In genomic region chr20:41249781-41250281, GRCh38 we compare ENCODE assay signal across 9 cellular contexts.
A peak's percentile ranks its signal among the peaks of the same experiment; 100 is the strongest.
DNase-seq lines count a peak whose midpoint lies in the region; ATAC-seq, FAIRE-seq and TF ChIP-seq lines count a peak whose summit lies in the region.
"Had no signal": no experiment of that assay in that cellular context is flagged by ENCODE, and none has a peak within 500 bp of the region (broad histone marks: within the 10 kb centered on the region; RNA-seq: fewer than 3 reads in every experiment).

No MANE protein-coding gene starts in this region.

- H3K9me1 ChIP-seq in keratinocyte (ENCODE audit: control insufficient read depth, extremely low read depth, insufficient read depth, low read length) = no peaks in the 10 kb centered on the region

- H3K79me2 ChIP-seq in keratinocyte (ENCODE audit: control insufficient read depth, insufficient read depth, low read length) = no peaks in the 10 kb centered on the region

- no peak overlapping the region for H2AFZ ChIP-seq in keratinocyte (ENCODE audit: control insufficient read depth, low read length)

- TF ChIP-seq POLR2A in body of pancreas (IDR thresholded peaks at IDR 0.05) (no peak), testis (IDR thresholded peaks at IDR 0.05) (no peak)

- no peak overlapping the region for H3K9ac ChIP-seq in keratinocyte (ENCODE audit: control insufficient read depth, extremely low read depth, insufficient read depth, low read length)

- DNase-seq in BE2C (peak; percentile 21), body of pancreas (no peak), keratinocyte (ENCODE audit: low read depth, low spot score) (no peak), testis (no peak), KG1 (lab: John Stamatoyannopoulos, UW) (no peak), putamen (ENCODE audit: low spot score) (no peak)
- no peak for DNase-seq in effector CD8-positive, alpha-beta T cell (lab: John Stamatoyannopoulos, UW)

- no peak for TF ChIP-seq EP300 in Ishikawa (IDR thresholded peaks at IDR 0.05; ENCODE audit: borderline replicate concordance)

- ATAC-seq in body of pancreas = no peak

- dilution Hi-C loops in keratinocyte (cut with MboI; ENCODE audit: extremely low pct_ligation_motif_present, low sequenced_read_pairs) = no loop called here

- H3K36me3 ChIP-seq in BE2C = no peaks in the 10 kb centered on the region
- H3K36me3 ChIP-seq in body of pancreas (replicated peaks in 1 of 2; ENCODE audit: insufficient read depth in 1 of 2, low read depth in 2 of 2) = no peaks in the 10 kb centered on the region
- no peaks in the 10 kb centered on the region for H3K36me3 ChIP-seq in keratinocyte (ENCODE audit: control insufficient read depth in 2 of 2, extremely low read depth in 1 of 2, insufficient read depth in 2 of 2, low read length in 2 of 2)
- H3K36me3 ChIP-seq in testis (ENCODE audit: low read depth, missing control alignments) = no peaks in the 10 kb centered on the region

- H3K4me1 ChIP-seq in BE2C = no peaks in the 10 kb centered on the region
- peaks cover 30% of the 10 kb centered on the region for H3K4me1 ChIP-seq in body of pancreas
- peaks cover 16% of the 10 kb centered on the region for H3K4me1 ChIP-seq in keratinocyte (ENCODE audit: control insufficient read depth, extremely low read depth, insufficient read depth, low read length)
- H3K4me1 ChIP-seq in testis = peaks cover 37% of the 10 kb centered on the region

- H4K20me1 ChIP-seq in keratinocyte (ENCODE audit: control insufficient read depth, extremely low read depth, insufficient read depth, low read length) = no peaks in the 10 kb centered on the region

- intact Hi-C loops in body of pancreas (cut with DNase I) (no loop called here), testis (cut with DNase I; ENCODE audit: low total_unique reads) (loop anchor here (5.0 kb wide), 1 partner anchor 67 kb away; the partner anchor contains the start of gene ZHX3)

- peak; percentile 18; the same call in 1 of the 2 replicates for TF ChIP-seq RAD21 in Ishikawa (IDR thresholded peaks at IDR 0.05; ENCODE audit: low read depth)

- 63 to 79% methylated on average over 4 of the region's 4 CpGs for WGBS in body of pancreas, 2 donors
- WGBS in testis, 2 donors = 50 to 54% methylated on average over 4 of the region's 4 CpGs

- H3K27ac ChIP-seq in body of pancreas (peak overlapping the region; percentile 11 to 72 (median 46)), keratinocyte (ENCODE audit: control insufficient read depth, insufficient read depth, low read length) (peak overlapping the region; percentile 56), testis (peak overlapping the region; percentile 73 to 89)

- H3K9me3 ChIP-seq in BE2C = no peaks in the 10 kb centered on the region
- no peaks in the 10 kb centered on the region for H3K9me3 ChIP-seq in body of pancreas
- H3K9me3 ChIP-seq in keratinocyte (ENCODE audit: control insufficient read depth, low read depth, low read length) = no peaks in the 10 kb centered on the region
- no peaks in the 10 kb centered on the region for H3K9me3 ChIP-seq in testis

- H3K4me2 ChIP-seq in keratinocyte (ENCODE audit: control insufficient read depth, extremely low read depth, insufficient read depth, low read depth, low read length) = peak overlapping the region; percentile 58

- H3K27me3 ChIP-seq in BE2C (no peaks in the 10 kb centered on the region), body of pancreas (no peaks in the 10 kb centered on the region), keratinocyte (ENCODE audit: control insufficient read depth, extremely low read depth, insufficient read depth, low read length) (no peaks in the 10 kb centered on the region), testis (no peaks in the 10 kb centered on the region)

- peak; percentile 34 for TF ChIP-seq CTCF in BE2C (IDR thresholded peaks at IDR 0.05; ENCODE audit: low read depth, low read length)
- TF ChIP-seq CTCF in body of pancreas (IDR thresholded peaks at IDR 0.05) = no peak
- TF ChIP-seq CTCF in keratinocyte (optimal IDR thresholded peaks at IDR 0.05 in 1 of 3, IDR thresholded peaks at IDR 0.05 in 1 of 3, conservative IDR thresholded peaks at IDR 0.05 in 1 of 3; ENCODE audit: extremely low read depth in 1 of 3, insufficient read depth in 2 of 3, low read length in 3 of 3) = peak in 1 of 3 experiments; percentile 45
- TF ChIP-seq CTCF in testis (IDR thresholded peaks at IDR 0.05) = no peak

- H3K4me3 ChIP-seq in BE2C (ENCODE audit: low read depth, low read length) (no peak overlapping the region), body of pancreas (no peak overlapping the region), keratinocyte (ENCODE audit: control insufficient read depth in 2 of 3, extremely low read depth in 1 of 3, insufficient read depth in 2 of 3, low read depth in 1 of 3, low read length in 3 of 3) (no peak overlapping the region), testis (no peak overlapping the region)

- FAIRE-seq in keratinocyte (lab: Jason Lieb, UNC) = no peak
- FAIRE-seq: islet of Langerhans had no signal

TF ChIP-seq in Ishikawa, 13 proteins besides CTCF, POLR2A, EP300 and RAD21:
- TF ChIP-seq TEAD4 (IDR thresholded peaks at IDR 0.05) = no peak
- TF ChIP-seq TAF1 (IDR thresholded peaks at IDR 0.05; ENCODE audit: low read depth) = no peak
- TF ChIP-seq REST (IDR thresholded peaks at IDR 0.05; ENCODE audit: low read depth) = no peak
- no peak for TF ChIP-seq CEBPB (IDR thresholded peaks at IDR 0.05)
- TF ChIP-seq NFIC (IDR thresholded peaks at IDR 0.05) = no peak
- no peak for TF ChIP-seq CREB1 (IDR thresholded peaks at IDR 0.05; ENCODE audit: low read depth)
- no peak for TF ChIP-seq USF1 (IDR thresholded peaks at IDR 0.05)
- TF ChIP-seq FOXM1 (IDR thresholded peaks at IDR 0.05; ENCODE audit: borderline replicate concordance, low read depth) = no peak
- TF ChIP-seq YY1 (IDR thresholded peaks at IDR 0.05; ENCODE audit: low read depth) = no peak
- no peak for TF ChIP-seq ZBTB7A (IDR thresholded peaks at IDR 0.05; ENCODE audit: low read depth)
- no peak for TF ChIP-seq MAX (IDR thresholded peaks at IDR 0.05)
- TF ChIP-seq EGR1 (IDR thresholded peaks at IDR 0.05) = no peak
- no peak for TF ChIP-seq TCF12 (IDR thresholded peaks at IDR 0.05; ENCODE audit: low read depth)
TF ChIP-seq in Ishikawa: peak in this region for 0.
